Comparison of ENCODE assay signal across 27 cellular contexts in genomic region chr5:32229586-32229985, GRCh38. TPM values are rescaled to one million over a fixed set of nuclear protein-coding genes. Genes with fewer than 3 reads are reported as not detected.
DNase-seq lines count a peak whose midpoint lies in the region; ATAC-seq, FAIRE-seq and TF ChIP-seq lines count a peak whose summit lies in the region.
"Had no signal": no experiment of that assay in that cellular context is flagged by ENCODE, and none has a peak within 500 bp of the region (broad histone marks: within the 10 kb centered on the region; RNA-seq: fewer than 3 reads in every experiment).

No MANE protein-coding gene starts in this region.

- H3K27ac ChIP-seq in endothelial cell of umbilical vein (ENCODE audit: insufficient read depth, low read depth, low read length): no peak overlapping the region
- H3K27ac ChIP-seq: 22Rv1, BLaER1, GM23248, RWPE1, SK-N-MC had no signal

- H3K4me2 ChIP-seq in endothelial cell of umbilical vein (ENCODE audit: insufficient read depth, low read length): no peak overlapping the region
- H3K4me2 ChIP-seq: BLaER1 had no signal

- TSS peak; percentile 12 for BruUV-seq in endothelial cell of umbilical vein (replicated peaks; lab: Mats Ljungman, UMichigan)

- no peak overlapping the region for H3K4me3 Mint-ChIP-seq in activated CD8-positive, alpha-beta T cell treated with anti-CD3 and anti-CD28 coated beads for 36 hours
- no peak overlapping the region for H3K4me3 Mint-ChIP-seq in activated CD8-positive, alpha-beta T cell treated with anti-CD3 and anti-CD28 coated beads, Interleukin-2, amount 10 ng/mL, durations not matched to agents 7 days and 5 days
- no peak overlapping the region for H3K4me3 Mint-ChIP-seq in memory B cell
- H3K4me3 Mint-ChIP-seq in stimulated activated naive B cell treated with anti-CD40 and anti-IgM and Interleukin-4, amounts not matched to agents 10 μg/mL and 1 μg/mL and 100 μg/mL, for 72 hours: no peak overlapping the region
- H3K4me3 Mint-ChIP-seq: CD4-positive, alpha-beta T cell had no signal

- H3K4me1 Mint-ChIP-seq in activated CD8-positive, alpha-beta T cell treated with anti-CD3 and anti-CD28 coated beads for 36 hours (ENCODE audit: low read depth): peaks cover 12% of the 10 kb centered on the region
- peaks cover 6% of the 10 kb centered on the region for H3K4me1 Mint-ChIP-seq in activated CD8-positive, alpha-beta T cell treated with anti-CD3 and anti-CD28 coated beads, Interleukin-2, amount 10 ng/mL, durations not matched to agents 7 days and 5 days (ENCODE audit: low read depth)
- H3K4me1 Mint-ChIP-seq in memory B cell: peaks cover 16% of the 10 kb centered on the region
- H3K4me1 Mint-ChIP-seq in stimulated activated naive B cell treated with anti-CD40 and anti-IgM and Interleukin-4, amounts not matched to agents 10 μg/mL and 1 μg/mL and 100 μg/mL, for 72 hours: peaks cover 28 to 38% of the 10 kb centered on the region in 2 donors

- no peak for DNase-seq in activated CD8-positive, alpha-beta T cell treated with anti-CD3 and anti-CD28 coated beads for 36 hours
- no peak for DNase-seq in activated CD8-positive, alpha-beta T cell treated with anti-CD3 and anti-CD28 coated beads, Interleukin-2, amount 10 ng/mL, durations not matched to agents 7 days and 5 days
- DNase-seq in endothelial cell of umbilical vein (ENCODE audit: low read depth, low spot score): no peak
- no peak for DNase-seq in memory B cell (ENCODE audit: low spot score in 2 of 2)
- no peak for DNase-seq in stimulated activated naive B cell treated with anti-CD40 and anti-IgM and Interleukin-4, amounts not matched to agents 10 μg/mL and 1 μg/mL and 100 μg/mL, for 72 hours
- DNase-seq in activated CD4-positive, alpha-beta T cell treated with anti-CD3 and anti-CD28 coated beads, Interleukin-2, amount 50 U/mL, for 48 hours: no peak
- DNase-seq: ACHN; CD4-positive, alpha-beta T cell; DND-41; GM23248; HCEC 1CT; IMR-90; NCI-H1105; NCI-H146; NCI-H2029 treated with DMSO at 0.1 percent for 48 hours; NCI-H226; NCI-H526; SHP77 treated with DMSO at 0.1 percent for 48 hours had no signal

- peaks cover 13% of the 10 kb centered on the region for H3K4me1 ChIP-seq in endothelial cell of umbilical vein (ENCODE audit: control insufficient read depth, extremely low read depth, insufficient read depth, low read length)

- H3K36me3 Mint-ChIP-seq in activated CD8-positive, alpha-beta T cell treated with anti-CD3 and anti-CD28 coated beads for 36 hours (ENCODE audit: low read depth): peaks cover 17% of the 10 kb centered on the region
- H3K36me3 Mint-ChIP-seq in activated CD8-positive, alpha-beta T cell treated with anti-CD3 and anti-CD28 coated beads, Interleukin-2, amount 10 ng/mL, durations not matched to agents 7 days and 5 days (ENCODE audit: low read depth): peaks cover 26% of the 10 kb centered on the region
- H3K36me3 Mint-ChIP-seq in memory B cell: peaks cover 25% of the 10 kb centered on the region
- H3K36me3 Mint-ChIP-seq in stimulated activated naive B cell treated with anti-CD40 and anti-IgM and Interleukin-4, amounts not matched to agents 10 μg/mL and 1 μg/mL and 100 μg/mL, for 72 hours: peaks cover 33 to 62% of the 10 kb centered on the region in 2 donors

- no peak overlapping the region for H2AFZ ChIP-seq in endothelial cell of umbilical vein (ENCODE audit: low read depth, low read length)
- H2AFZ ChIP-seq: GM23248 had no signal

- no peaks in the 10 kb centered on the region for H3K79me2 ChIP-seq in endothelial cell of umbilical vein (ENCODE audit: control insufficient read depth, insufficient read depth, low read length)

- POLR2A ChIA-PET in activated CD8-positive, alpha-beta T cell treated with anti-CD3 and anti-CD28 coated beads for 36 hours (lab: Charles Lee): no interaction called here
- POLR2A ChIA-PET in activated CD8-positive, alpha-beta T cell treated with anti-CD3 and anti-CD28 coated beads, Interleukin-2, amount 10 ng/mL, durations not matched to agents 7 days and 5 days (lab: Charles Lee): interaction anchor here (1.6 kb wide), 1 partner anchor 55 kb away, joined by 6 read pairs; the partner anchor contains the start of gene GOLPH3
- POLR2A ChIA-PET in endothelial cell of umbilical vein (lab: Charles Lee): no interaction called here

- CTCF ChIA-PET in activated CD8-positive, alpha-beta T cell treated with anti-CD3 and anti-CD28 coated beads for 36 hours (lab: Charles Lee): interaction anchor here (9.6 kb wide), 1 partner anchor 99 kb away, joined by 164 read pairs; no protein-coding TSS in a partner anchor
- CTCF ChIA-PET in activated CD8-positive, alpha-beta T cell treated with anti-CD3 and anti-CD28 coated beads, Interleukin-2, amount 10 ng/mL, durations not matched to agents 7 days and 5 days (lab: Charles Lee): interaction anchor here (0.9 to 6.9 kb wide), 3 partner anchors 24 to 361 kb away, joined by 3 to 134 read pairs (median 3); no protein-coding TSS in a partner anchor
- CTCF ChIA-PET in endothelial cell of umbilical vein (lab: Charles Lee): interaction anchor here (10.1 kb wide), 1 partner anchor 100 kb away, joined by 325 read pairs; no protein-coding TSS in a partner anchor

- no peak overlapping the region for H3K9ac ChIP-seq in endothelial cell of umbilical vein (replicated peaks; ENCODE audit: extremely low read depth, insufficient read depth, low read length)
- H3K9ac ChIP-seq: BLaER1, GM23248, KMS-11 had no signal

- no peaks in the 10 kb centered on the region for H3K9me1 ChIP-seq in endothelial cell of umbilical vein (replicated peaks; ENCODE audit: control insufficient read depth, extremely low read depth, insufficient read depth, low read length)

- no peak for TF ChIP-seq POLR2A in endothelial cell of umbilical vein (IDR thresholded peaks at IDR 0.05; ENCODE audit: low read depth, low read length)

- H3K27me3 Mint-ChIP-seq in activated CD8-positive, alpha-beta T cell treated with anti-CD3 and anti-CD28 coated beads for 36 hours: no peaks in the 10 kb centered on the region
- no peaks in the 10 kb centered on the region for H3K27me3 Mint-ChIP-seq in activated CD8-positive, alpha-beta T cell treated with anti-CD3 and anti-CD28 coated beads, Interleukin-2, amount 10 ng/mL, durations not matched to agents 7 days and 5 days (ENCODE audit: low read depth)
- H3K27me3 Mint-ChIP-seq in memory B cell: no peaks in the 10 kb centered on the region
- no peaks in the 10 kb centered on the region for H3K27me3 Mint-ChIP-seq in stimulated activated naive B cell treated with anti-CD40 and anti-IgM and Interleukin-4, amounts not matched to agents 10 μg/mL and 1 μg/mL and 100 μg/mL, for 72 hours
- H3K27me3 Mint-ChIP-seq: CD4-positive, alpha-beta T cell had no signal

- no peaks in the 10 kb centered on the region for H3K27me3 ChIP-seq in endothelial cell of umbilical vein (ENCODE audit: control insufficient read depth in 2 of 2, insufficient read depth in 2 of 2, low read length in 2 of 2)
- H3K27me3 ChIP-seq: BLaER1 had no signal

- TF ChIP-seq CTCF in activated CD8-positive, alpha-beta T cell treated with anti-CD3 and anti-CD28 coated beads for 36 hours (IDR thresholded peaks at IDR 0.05): no peak
- no peak for TF ChIP-seq CTCF in endothelial cell of umbilical vein (IDR thresholded peaks at IDR 0.05; ENCODE audit: extremely low read depth in 1 of 2, insufficient read depth in 1 of 2, low read depth in 1 of 2, low read length in 2 of 2)

- FAIRE-seq in endothelial cell of umbilical vein (lab: Jason Lieb, UNC): no peak
- FAIRE-seq: GM12891, HTR-8/SVneo had no signal

- intact Hi-C loops in activated CD8-positive, alpha-beta T cell treated with anti-CD3 and anti-CD28 coated beads for 36 hours (cut with micrococcal nuclease): no loop called here
- intact Hi-C loops in endothelial cell of umbilical vein (cut with micrococcal nuclease): no loop called here

- no peaks in the 10 kb centered on the region for H3K9me3 ChIP-seq in endothelial cell of umbilical vein (replicated peaks; ENCODE audit: control insufficient read depth, insufficient read depth, low read length)
- H3K9me3 ChIP-seq: BLaER1 had no signal

- dilution Hi-C loops in endothelial cell of umbilical vein (cut with MboI; ENCODE audit: extremely low pct_ligation_motif_present, low sequenced_read_pairs): no loop called here

- no peak for ATAC-seq in activated CD8-positive, alpha-beta T cell treated with anti-CD3 and anti-CD28 coated beads for 36 hours
- ATAC-seq in activated CD8-positive, alpha-beta T cell treated with anti-CD3 and anti-CD28 coated beads, Interleukin-2, amount 10 ng/mL, durations not matched to agents 7 days and 5 days: no peak
- ATAC-seq in memory B cell (ENCODE audit: low read depth) (no peak), GM21786 (IDR thresholded peaks at IDR 0.05; ENCODE audit: unreplicated experiment) (no peak), HG03175 (IDR thresholded peaks at IDR 0.05; ENCODE audit: unreplicated experiment) (no peak)
- ATAC-seq in stimulated activated naive B cell treated with anti-CD40 and anti-IgM and Interleukin-4, amounts not matched to agents 10 μg/mL and 1 μg/mL and 100 μg/mL, for 72 hours (replicated peaks): no peak

- H3K4me3 ChIP-seq in endothelial cell of umbilical vein (replicated peaks in 1 of 3; ENCODE audit: insufficient read depth in 1 of 3, low read depth in 1 of 3, low read length in 3 of 3): no peak overlapping the region
- H3K4me3 ChIP-seq: BLaER1, GM23248, SK-N-MC had no signal

- no peaks in the 10 kb centered on the region for H4K20me1 ChIP-seq in endothelial cell of umbilical vein (replicated peaks; ENCODE audit: control insufficient read depth, extremely low read depth, insufficient read depth, low read length)

- peaks cover 5 to 9% of the 10 kb centered on the region in 2 experiments for H3K36me3 ChIP-seq in endothelial cell of umbilical vein (ENCODE audit: control insufficient read depth in 2 of 2, extremely low read depth in 1 of 2, insufficient read depth in 2 of 2, low read length in 2 of 2)

- peak overlapping the region; percentile 16 for H3K27ac Mint-ChIP-seq in activated CD8-positive, alpha-beta T cell treated with anti-CD3 and anti-CD28 coated beads for 36 hours
- no peak overlapping the region for H3K27ac Mint-ChIP-seq in activated CD8-positive, alpha-beta T cell treated with anti-CD3 and anti-CD28 coated beads, Interleukin-2, amount 10 ng/mL, durations not matched to agents 7 days and 5 days
- H3K27ac Mint-ChIP-seq in memory B cell: peak overlapping the region; percentile 67
- H3K27ac Mint-ChIP-seq in stimulated activated naive B cell treated with anti-CD40 and anti-IgM and Interleukin-4, amounts not matched to agents 10 μg/mL and 1 μg/mL and 100 μg/mL, for 72 hours: peak overlapping the region; percentile 14
- H3K27ac Mint-ChIP-seq: CD4-positive, alpha-beta T cell had no signal

- H3K9me3 Mint-ChIP-seq in activated CD8-positive, alpha-beta T cell treated with anti-CD3 and anti-CD28 coated beads for 36 hours: no peaks in the 10 kb centered on the region
- H3K9me3 Mint-ChIP-seq in activated CD8-positive, alpha-beta T cell treated with anti-CD3 and anti-CD28 coated beads, Interleukin-2, amount 10 ng/mL, durations not matched to agents 7 days and 5 days (ENCODE audit: insufficient read depth): no peaks in the 10 kb centered on the region
- H3K9me3 Mint-ChIP-seq in memory B cell: peaks cover 1% of the 10 kb centered on the region
- H3K9me3 Mint-ChIP-seq in stimulated activated naive B cell treated with anti-CD40 and anti-IgM and Interleukin-4, amounts not matched to agents 10 μg/mL and 1 μg/mL and 100 μg/mL, for 72 hours: no peaks in the 10 kb centered on the region
- H3K9me3 Mint-ChIP-seq: CD4-positive, alpha-beta T cell had no signal

RNA-seq across cellular contexts. Expression of gene GOLPH3, which starts 55.5 kb away (rescaled TPM):
- total RNA-seq in activated CD8-positive, alpha-beta T cell treated with anti-CD3 and anti-CD28 coated beads for 36 hours: 10 to 100 TPM; 53.2 to 56.7 TPM
- 10 to 100 TPM; 70.7 to 73.7 TPM for total RNA-seq in activated CD8-positive, alpha-beta T cell treated with anti-CD3 and anti-CD28 coated beads, Interleukin-2, amount 10 ng/mL, durations not matched to agents 7 days and 5 days
- 67.2 and 70.2 TPM in 2 replicates for total RNA-seq in endothelial cell of umbilical vein
- 35.7 and 38.1 TPM in 2 replicates for polyA plus RNA-seq in endothelial cell of umbilical vein
- 35.8 and 37.3 TPM in 2 replicates for polyA plus RNA-seq in endothelial cell of umbilical vein (2011; cell fraction: cytosol; rRNA removed)
- 26.4 and 32.3 TPM in 2 replicates for polyA plus RNA-seq in endothelial cell of umbilical vein (2011; cell fraction: nucleus; rRNA removed)
- 39.4 and 45.3 TPM in 2 replicates for polyA plus RNA-seq in endothelial cell of umbilical vein (2012)
- polyA minus RNA-seq in endothelial cell of umbilical vein: 56.7 and 57.9 TPM in 2 replicates
- polyA minus RNA-seq in endothelial cell of umbilical vein (2011; cell fraction: cytosol; rRNA and poly(A)+ RNA removed): 144 TPM
- 34.0 and 35.4 TPM in 2 replicates for polyA minus RNA-seq in endothelial cell of umbilical vein (2011; cell fraction: nucleus; rRNA and poly(A)+ RNA removed)
